ENCODE assay signal across 26 cellular contexts in genomic region chr7:3172768-3173280, GRCh38.
"Had no signal": no experiment of that assay in that cellular context is flagged by ENCODE, and none has a peak within 500 bp of the region (broad histone marks: within the 10 kb centered on the region; RNA-seq: fewer than 3 reads in every experiment).

No MANE protein-coding gene starts in this region.

- H3K36me3 Mint-ChIP-seq: immature natural killer cell; naive thymus-derived CD8-positive, alpha-beta T cell; stimulated activated effector memory CD8-positive, alpha-beta T cell treated with anti-CD3 and anti-CD28 coated beads, Interleukin-12 subunit alpha, Interleukin-12 subunit beta, amount 100 ng/mL, for 72 hours had no signal

- H3K4me3 Mint-ChIP-seq: immature natural killer cell; memory B cell; naive thymus-derived CD8-positive, alpha-beta T cell; nephron; neural crest cell; stimulated activated effector memory CD8-positive, alpha-beta T cell treated with anti-CD3 and anti-CD28 coated beads, Interleukin-12 subunit alpha, Interleukin-12 subunit beta, amount 100 ng/mL, for 72 hours; stimulated activated naive CD8-positive, alpha-beta T cell treated with anti-CD3 and anti-CD28 coated beads, Interleukin-15, Interleukin-2, amounts not matched to agents 100 ng/mL and 50 ng/mL, for 24 hours had no signal

- DNase-seq: hypothalamus; immature natural killer cell; islet precursor cell; left ventricle myocardium inferior; midbrain; naive thymus-derived CD8-positive, alpha-beta T cell; pancreas; retina; right cardiac atrium; sigmoid colon; small intestine; spleen; stimulated activated CD4-positive, alpha-beta T cell treated with anti-CD3 and anti-CD28 coated beads, Interleukin-4, amount 100 ng/mL, for 24 hours; stimulated activated naive CD4-positive, alpha-beta T cell; tibial artery; trophoblast cell; upper lobe of right lung; uterus had no signal

- H3K36me3 ChIP-seq: left ventricle myocardium inferior, pancreas, prostate gland, sigmoid colon, spleen, suprapubic skin, thoracic aorta, tibial artery, upper lobe of right lung, uterus had no signal

- H3K4me3 ChIP-seq: left ventricle myocardium inferior, pancreas, prostate gland, sigmoid colon, spleen, suprapubic skin, thoracic aorta, tibial artery, upper lobe of right lung, uterus had no signal

- H3K27ac ChIP-seq: left ventricle myocardium inferior, pancreas, prostate gland, sigmoid colon, spleen, suprapubic skin, thoracic aorta, tibial artery, upper lobe of right lung, uterus had no signal

- H3K27ac Mint-ChIP-seq: immature natural killer cell; memory B cell; nephron; stimulated activated effector memory CD8-positive, alpha-beta T cell treated with anti-CD3 and anti-CD28 coated beads, Interleukin-12 subunit alpha, Interleukin-12 subunit beta, amount 100 ng/mL, for 72 hours; stimulated activated naive CD8-positive, alpha-beta T cell treated with anti-CD3 and anti-CD28 coated beads, Interleukin-15, Interleukin-2, amounts not matched to agents 100 ng/mL and 50 ng/mL, for 24 hours had no signal

- H3K27me3 ChIP-seq: pancreas, uterus had no signal

- H3K9me3 Mint-ChIP-seq: immature natural killer cell; stimulated activated naive CD8-positive, alpha-beta T cell treated with anti-CD3 and anti-CD28 coated beads, Interleukin-15, Interleukin-2, amounts not matched to agents 100 ng/mL and 50 ng/mL, for 24 hours had no signal

- H3K4me1 Mint-ChIP-seq: memory B cell, nephron had no signal

- ATAC-seq: naive thymus-derived CD8-positive, alpha-beta T cell; pancreas; right cardiac atrium; stimulated activated effector memory CD8-positive, alpha-beta T cell treated with anti-CD3 and anti-CD28 coated beads, Interleukin-12 subunit alpha, Interleukin-12 subunit beta, amount 100 ng/mL, for 72 hours; upper lobe of right lung had no signal

- H3K9me3 ChIP-seq: left ventricle myocardium inferior, pancreas, prostate gland, suprapubic skin, thoracic aorta, tibial artery, upper lobe of right lung, uterus had no signal

- H3K4me1 ChIP-seq: left ventricle myocardium inferior, prostate gland, sigmoid colon, spleen, suprapubic skin, tibial artery, upper lobe of right lung, uterus had no signal
